ENCODE assay signal across 2 cellular contexts in the genomic region with DNA sequence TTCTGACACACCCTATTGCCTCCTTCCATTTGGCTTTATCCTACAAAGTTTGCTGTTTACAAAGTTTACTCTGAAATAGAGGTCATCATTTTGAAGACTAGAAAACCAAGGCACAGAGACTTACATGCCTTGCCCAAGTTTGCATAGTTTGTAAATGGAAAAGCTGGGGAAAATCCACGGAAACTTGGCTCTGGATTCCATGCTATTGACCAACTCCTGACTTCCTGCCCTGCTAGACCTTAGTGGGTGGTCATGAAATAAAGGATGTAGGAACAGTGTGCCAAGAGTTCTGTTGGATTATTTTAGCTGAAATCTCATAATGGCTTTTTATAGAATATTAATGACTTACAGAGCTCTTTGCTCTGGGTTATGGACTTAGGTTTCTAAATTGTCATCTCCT.
TF ChIP-seq lines count a peak whose summit lies in the region.

No MANE protein-coding gene starts in this region.

TF ChIP-seq in IMR-90, 13 proteins besides CTCF, POLR2A, EP300 and RAD21:
- TF ChIP-seq RFX5 (IDR thresholded peaks at IDR 0.05; ENCODE audit: low read depth, low read length), result no peak
- TF ChIP-seq NFE2L2 (IDR thresholded peaks at IDR 0.05; ENCODE audit: low read depth, low read length), result no peak
- TF ChIP-seq, protein P1, sequence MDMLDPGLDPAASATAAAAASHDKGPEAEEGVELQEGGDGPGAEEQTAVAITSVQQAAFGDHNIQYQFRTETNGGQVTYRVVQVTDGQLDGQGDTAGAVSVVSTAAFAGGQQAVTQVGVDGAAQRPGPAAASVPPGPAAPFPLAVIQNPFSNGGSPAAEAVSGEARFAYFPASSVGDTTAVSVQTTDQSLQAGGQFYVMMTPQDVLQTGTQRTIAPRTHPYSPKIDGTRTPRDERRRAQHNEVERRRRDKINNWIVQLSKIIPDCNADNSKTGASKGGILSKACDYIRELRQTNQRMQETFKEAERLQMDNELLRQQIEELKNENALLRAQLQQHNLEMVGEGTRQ (IDR thresholded peaks at IDR 0.05; ENCODE audit: low read depth, low read length), result no peak
- no peak for TF ChIP-seq FOS (IDR thresholded peaks at IDR 0.05; ENCODE audit: low read depth, low read length)
- no peak for TF ChIP-seq MXI1 (IDR thresholded peaks at IDR 0.05; ENCODE audit: borderline replicate concordance, low read depth, low read length)
- TF ChIP-seq MAFK (IDR thresholded peaks at IDR 0.05; ENCODE audit: low read depth, low read length), result no peak
- TF ChIP-seq SMC3 (IDR thresholded peaks at IDR 0.05; ENCODE audit: low read depth, low read length), result no peak
- no peak for TF ChIP-seq CEBPB (IDR thresholded peaks at IDR 0.05; ENCODE audit: low read depth, low read length)
- no peak for TF ChIP-seq CHD1 (IDR thresholded peaks at IDR 0.05; ENCODE audit: low read depth, low read length)
- no peak for TF ChIP-seq BHLHE40 (IDR thresholded peaks at IDR 0.05; ENCODE audit: low read depth, low read length)
- no peak for TF ChIP-seq MAZ (IDR thresholded peaks at IDR 0.05; ENCODE audit: borderline replicate concordance, low read depth, low read length)
- TF ChIP-seq, protein P2, sequence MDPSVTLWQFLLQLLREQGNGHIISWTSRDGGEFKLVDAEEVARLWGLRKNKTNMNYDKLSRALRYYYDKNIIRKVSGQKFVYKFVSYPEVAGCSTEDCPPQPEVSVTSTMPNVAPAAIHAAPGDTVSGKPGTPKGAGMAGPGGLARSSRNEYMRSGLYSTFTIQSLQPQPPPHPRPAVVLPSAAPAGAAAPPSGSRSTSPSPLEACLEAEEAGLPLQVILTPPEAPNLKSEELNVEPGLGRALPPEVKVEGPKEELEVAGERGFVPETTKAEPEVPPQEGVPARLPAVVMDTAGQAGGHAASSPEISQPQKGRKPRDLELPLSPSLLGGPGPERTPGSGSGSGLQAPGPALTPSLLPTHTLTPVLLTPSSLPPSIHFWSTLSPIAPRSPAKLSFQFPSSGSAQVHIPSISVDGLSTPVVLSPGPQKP (IDR thresholded peaks at IDR 0.05; ENCODE audit: borderline replicate concordance, low read depth, low read length), result no peak
- TF ChIP-seq RCOR1 (IDR thresholded peaks at IDR 0.05; ENCODE audit: insufficient replicate concordance, low read length), result no peak

TF ChIP-seq in endothelial cell of umbilical vein, 7 proteins besides CTCF, POLR2A, EP300 and RAD21:
- TF ChIP-seq POLR2AphosphoS5 (IDR thresholded peaks at IDR 0.05; ENCODE audit: insufficient read depth, low read depth, low read length), result no peak
- no peak for TF ChIP-seq JUN (IDR thresholded peaks at IDR 0.05; ENCODE audit: borderline replicate concordance, insufficient read depth, insufficient read length, low read depth)
- TF ChIP-seq EZH2 (IDR thresholded peaks at IDR 0.05; ENCODE audit: borderline replicate concordance, low read depth, low read length, severe bottlenecking), result no peak
- TF ChIP-seq, protein P3, sequence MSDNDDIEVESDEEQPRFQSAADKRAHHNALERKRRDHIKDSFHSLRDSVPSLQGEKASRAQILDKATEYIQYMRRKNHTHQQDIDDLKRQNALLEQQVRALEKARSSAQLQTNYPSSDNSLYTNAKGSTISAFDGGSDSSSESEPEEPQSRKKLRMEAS (IDR thresholded peaks at IDR 0.05; ENCODE audit: insufficient read depth, insufficient read length), result no peak
TF ChIP-seq in endothelial cell of umbilical vein: peak in this region for 0.
